In genomic region chr4:3229964-3230363, GRCh38 we compare ENCODE assay signal across 22 cellular contexts. TPM values are rescaled to one million over a fixed set of nuclear protein-coding genes. Genes with fewer than 3 reads are reported as not detected.
"Had no signal": no experiment of that assay in that cellular context is flagged by ENCODE, and none has a peak within 500 bp of the region (broad histone marks: within the 10 kb centered on the region; RNA-seq: fewer than 3 reads in every experiment).

No MANE protein-coding gene starts in this region.

- H3K4me1 Mint-ChIP-seq: endodermal cell, nephron had no signal

- H3K27ac ChIP-seq: colonic mucosa, heart left ventricle, left lung, right atrium auricular region, suprapubic skin, thyroid gland had no signal

- ATAC-seq: heart left ventricle; left lung; stimulated activated effector memory CD8-positive, alpha-beta T cell treated with anti-CD3 and anti-CD28 coated beads, Interleukin-12 subunit alpha, Interleukin-12 subunit beta, amount 100 ng/mL, for 72 hours; stimulated activated naive CD8-positive, alpha-beta T cell treated with anti-CD3 and anti-CD28 coated beads, Interleukin-15, Interleukin-2, amounts not matched to agents 100 U/mL and 50 U/mL, for 24 hours had no signal

- H3K27me3 Mint-ChIP-seq: naive B cell, type B pancreatic cell had no signal

- H3K9me3 ChIP-seq: colonic mucosa, heart left ventricle, left lung, right atrium auricular region, suprapubic skin, thyroid gland had no signal

- H3K9me3 Mint-ChIP-seq: endodermal cell; naive B cell; nephron; stimulated activated effector memory CD8-positive, alpha-beta T cell treated with anti-CD3 and anti-CD28 coated beads, Interleukin-12 subunit alpha, Interleukin-12 subunit beta, amount 100 ng/mL, for 72 hours; type B pancreatic cell had no signal

- DNase-seq: cerebellar nuclear complex; colonic mucosa; dermis blood vessel endothelial cell; endodermal cell; hypothalamus; mesenchymal stem cell; midbrain; naive B cell; stimulated activated CD4-positive, alpha-beta T cell treated with anti-CD3 and anti-CD28 coated beads, Interleukin-4, amount 100 ng/mL, for 1 hour; stimulated activated CD8-positive, alpha-beta memory T cell treated with anti-CD3 and anti-CD28 coated beads, Interleukin-4, amount 100 ng/mL, for 48 hours; stimulated activated naive CD8-positive, alpha-beta T cell treated with anti-CD3 and anti-CD28 coated beads, Interleukin-15, Interleukin-2, amounts not matched to agents 100 U/mL and 50 U/mL, for 24 hours; thyroid gland had no signal

- H3K36me3 ChIP-seq: colonic mucosa had no signal

- H3K4me1 ChIP-seq: colonic mucosa, right atrium auricular region, suprapubic skin, thyroid gland had no signal

- H3K4me3 Mint-ChIP-seq: endodermal cell; nephron; stimulated activated effector memory CD8-positive, alpha-beta T cell treated with anti-CD3 and anti-CD28 coated beads, Interleukin-12 subunit alpha, Interleukin-12 subunit beta, amount 100 ng/mL, for 72 hours; type B pancreatic cell had no signal

- H3K27ac Mint-ChIP-seq: endodermal cell; nephron; stimulated activated effector memory CD8-positive, alpha-beta T cell treated with anti-CD3 and anti-CD28 coated beads, Interleukin-12 subunit alpha, Interleukin-12 subunit beta, amount 100 ng/mL, for 72 hours had no signal

- H3K4me3 ChIP-seq: colonic mucosa, heart left ventricle, left lung, lung, right atrium auricular region, smooth muscle cell, suprapubic skin, thyroid gland had no signal

- H3K27me3 ChIP-seq: colonic mucosa, heart left ventricle, left lung, right atrium auricular region, suprapubic skin, thyroid gland had no signal

RNA-seq across cellular contexts. Expression of gene MSANTD1, which starts 19.0 kb away (rescaled TPM):
- total RNA-seq: right atrium auricular region had no signal
- polyA plus RNA-seq: fibroblast of lung had no signal
